ENCODE assay signal across 17 cellular contexts in the genomic region with DNA sequence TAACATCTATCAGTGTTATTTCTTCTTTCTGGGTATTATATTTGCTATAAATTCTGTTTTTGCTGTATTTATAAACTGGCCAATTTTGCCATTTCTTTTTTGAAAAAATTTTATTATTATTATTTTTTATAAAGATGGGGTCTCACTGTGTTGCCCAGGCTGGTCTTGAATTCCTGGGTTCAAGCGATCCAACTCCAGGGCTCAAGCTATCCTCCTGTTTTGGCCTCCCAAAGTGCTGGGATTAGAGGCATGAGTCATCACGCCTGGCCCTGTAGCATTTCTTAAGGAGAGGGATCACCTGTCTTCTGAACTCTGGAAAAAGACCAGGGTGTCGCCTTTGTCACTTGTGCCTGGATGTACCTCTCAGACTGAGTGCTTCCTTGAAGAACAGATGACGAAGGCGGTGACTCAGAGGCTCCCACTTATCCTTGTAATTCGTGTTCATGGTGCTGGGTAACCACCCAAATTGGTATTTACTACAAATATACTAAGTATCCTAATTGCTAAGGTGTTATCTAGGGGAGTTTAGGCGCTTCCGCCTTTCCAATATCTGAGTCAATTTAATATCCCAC. TPM values are rescaled to one million over a fixed set of nuclear protein-coding genes. Genes with fewer than 3 reads are reported as not detected.
DNase-seq lines count a peak whose midpoint lies in the region; ATAC-seq and TF ChIP-seq lines count a peak whose summit lies in the region.
"Had no signal": no experiment of that assay in that cellular context is flagged by ENCODE, and none has a peak within 500 bp of the region (broad histone marks: within the 10 kb centered on the region; RNA-seq: fewer than 3 reads in every experiment).

No MANE protein-coding gene starts in this region.

- peaks cover 20% of the 10 kb centered on the region for H3K4me1 Mint-ChIP-seq in MCF 10A (ENCODE audit: insufficient read depth, unreplicated experiment)
- peaks cover 19% of the 10 kb centered on the region for H3K4me1 Mint-ChIP-seq in activated B cell treated with CpG ODN at 0.5 μM for 24 hours

- H2AFZ ChIP-seq in mammary epithelial cell (ENCODE audit: low read depth, low read length) (no peak overlapping the region), mesenchymal stem cell (ENCODE audit: low read depth, low read length) (no peak overlapping the region)

- H2BK15ac ChIP-seq in mesenchymal stem cell (ENCODE audit: low read depth, poor library complexity, severe bottlenecking): no peak overlapping the region

- in situ Hi-C loops in mammary epithelial cell (cut with MboI; ENCODE audit: low sequenced_read_pairs in 2 of 2): no loop called here

- H3K9me3 Mint-ChIP-seq in MCF 10A (ENCODE audit: unreplicated experiment) (no peaks in the 10 kb centered on the region), activated B cell treated with CpG ODN at 0.5 μM for 24 hours (no peaks in the 10 kb centered on the region)
- H3K9me3 Mint-ChIP-seq: activated T-helper 2 cell treated with anti-CD3 and anti-CD28 coated beads, Interferon-gamma antibody, Interleukin-2, Interleukin-4, amounts not matched to agents 10 μg/mL and 5 μg/mL and 100 μg/mL, durations not matched to agents 14 hours and 24 hours and 36 hours had no signal

- DNase-seq in MCF 10A (ENCODE audit: unreplicated experiment) (peak; percentile 48), mammary epithelial cell (no peak), activated B cell treated with CpG ODN at 0.5 μM for 24 hours (no peak), mesenchymal stem cell (peak; percentile 29), Right ventricle myocardium inferior (ENCODE audit: missing footprints) (no peak), hippocampal formation (lab: John Stamatoyannopoulos, UW) (no peak)
- DNase-seq in activated CD4-positive, alpha-beta T cell treated with anti-CD3 and anti-CD28 coated beads for 4 hours: no peak
- DNase-seq: ACHN; activated CD8-positive, alpha-beta memory T cell treated with anti-CD3 and anti-CD28 coated beads for 24 hours; IMR-90; midbrain; NCI-H1105 treated with DMSO at 0.1 percent for 48 hours; psoas muscle; stimulated activated CD4-positive, alpha-beta T cell treated with anti-CD3 and anti-CD28 coated beads, Interleukin-15, amount 100 ng/mL, for 24 hours had no signal

- dilution Hi-C loops in mammary epithelial cell (cut with HindIII; ENCODE audit: low sequenced_read_pairs): no loop called here

- peaks cover 26% of the 10 kb centered on the region for H3K27me3 Mint-ChIP-seq in MCF 10A (ENCODE audit: insufficient read depth, unreplicated experiment)
- H3K27me3 Mint-ChIP-seq in activated B cell treated with CpG ODN at 0.5 μM for 24 hours: no peaks in the 10 kb centered on the region

- no peak overlapping the region for H3K23ac ChIP-seq in mesenchymal stem cell (ENCODE audit: low read length in 2 of 2)

- H2BK120ac ChIP-seq in mesenchymal stem cell (ENCODE audit: low read depth, low read length): no peak overlapping the region

- intact Hi-C loops in MCF 10A (cut with micrococcal nuclease): no loop called here
- intact Hi-C loops in mammary epithelial cell (cut with micrococcal nuclease): no loop called here
- intact Hi-C loops in activated B cell treated with CpG ODN at 0.5 μM for 24 hours (cut with micrococcal nuclease): no loop called here
- intact Hi-C loops in Right ventricle myocardium inferior (cut with DNase I): no loop called here

- no peak overlapping the region for H3K27ac ChIP-seq in mammary epithelial cell (ENCODE audit: insufficient read depth, low read depth, low read length)
- no peak overlapping the region for H3K27ac ChIP-seq in mesenchymal stem cell (ENCODE audit: low read length, poor library complexity, severe bottlenecking)
- H3K27ac ChIP-seq: adrenal gland, psoas muscle had no signal

- CTCF ChIA-PET in MCF 10A (lab: Yijun Ruan, JAX) (interaction anchor here (3.2 kb wide), 1 partner anchor 26 kb away, joined by 9 read pairs; no protein-coding TSS in a partner anchor), mammary epithelial cell (lab: Charles Lee; ENCODE audit: low non-redundant PET) (no interaction called here), activated B cell treated with CpG ODN at 0.5 μM for 24 hours (lab: Charles Lee) (no interaction called here)

- H3K4me2 ChIP-seq in mammary epithelial cell (ENCODE audit: insufficient read depth, low read depth, low read length): no peak overlapping the region
- no peak overlapping the region for H3K4me2 ChIP-seq in mesenchymal stem cell (ENCODE audit: low read length, poor library complexity, severe bottlenecking)

- peaks cover 30% of the 10 kb centered on the region for H3K4me1 ChIP-seq in mammary epithelial cell (ENCODE audit: insufficient read depth, low read length)
- peaks cover 24% of the 10 kb centered on the region for H3K4me1 ChIP-seq in mesenchymal stem cell (ENCODE audit: control insufficient read depth, insufficient read depth, low read depth, low read length)

- H3K79me1 ChIP-seq in mesenchymal stem cell (replicated peaks; ENCODE audit: low read length, poor library complexity, severe bottlenecking): no peaks in the 10 kb centered on the region

- POLR2A ChIA-PET in MCF 10A (lab: Yijun Ruan, JAX) (interaction anchor here (0.6 kb wide), 1 partner anchor 55 kb away, joined by 4 read pairs; no protein-coding TSS in a partner anchor), activated B cell treated with CpG ODN at 0.5 μM for 24 hours (lab: Charles Lee) (no interaction called here)

- no peak overlapping the region for H2AK5ac ChIP-seq in mesenchymal stem cell (ENCODE audit: low read length, severe bottlenecking)

- H3K4me3 ChIP-seq in mammary epithelial cell (replicated peaks in 1 of 3; ENCODE audit: insufficient read depth in 1 of 3, low read depth in 2 of 3, low read length in 3 of 3) (no peak overlapping the region), mesenchymal stem cell (ENCODE audit: insufficient read depth in 1 of 2, low read depth in 1 of 2, low read length in 2 of 2) (no peak overlapping the region)
- H3K4me3 ChIP-seq: adrenal gland, psoas muscle had no signal

- H3K9ac ChIP-seq in mammary epithelial cell (ENCODE audit: insufficient read depth, low read length) (no peak overlapping the region), mesenchymal stem cell (ENCODE audit: low read length) (no peak overlapping the region)

- BruUV-seq in MCF 10A (replicated peaks; lab: Mats Ljungman, UMichigan) (no TSS peak), mammary epithelial cell (replicated peaks; lab: Mats Ljungman, UMichigan) (no TSS peak)

- H3K14ac ChIP-seq in mesenchymal stem cell (ENCODE audit: low read length in 2 of 2): no peak overlapping the region

- H3K27me3 ChIP-seq in mammary epithelial cell (ENCODE audit: insufficient read depth, low read length): no peaks in the 10 kb centered on the region
- peaks cover 14 to 62% of the 10 kb centered on the region in 2 experiments for H3K27me3 ChIP-seq in mesenchymal stem cell (ENCODE audit: control insufficient read depth in 1 of 2, insufficient read depth in 1 of 2, low read length in 2 of 2)
- H3K27me3 ChIP-seq: adrenal gland had no signal

- no peak overlapping the region for H4K91ac ChIP-seq in mesenchymal stem cell (ENCODE audit: low read length)

- H3K36me3 ChIP-seq in mammary epithelial cell (ENCODE audit: insufficient read depth, low read length): no peaks in the 10 kb centered on the region
- H3K36me3 ChIP-seq in mesenchymal stem cell (ENCODE audit: control insufficient read depth in 1 of 2, insufficient read depth in 2 of 2, low read depth in 1 of 2, low read length in 2 of 2): no peaks in the 10 kb centered on the region
- H3K36me3 ChIP-seq: adrenal gland had no signal

- no peak for TF ChIP-seq CTCF in MCF 10A (IDR thresholded peaks at IDR 0.05; ENCODE audit: unreplicated experiment)
- TF ChIP-seq CTCF in mammary epithelial cell (conservative IDR thresholded peaks at IDR 0.05 in 1 of 2, IDR thresholded peaks at IDR 0.05 in 1 of 2; ENCODE audit: extremely low read depth in 1 of 2, insufficient read depth in 1 of 2, low read depth in 1 of 2, low read length in 2 of 2): no peak
- TF ChIP-seq CTCF in activated B cell treated with CpG ODN at 0.5 μM for 24 hours (IDR thresholded peaks at IDR 0.05): no peak

- no peak overlapping the region for H3K4ac ChIP-seq in mesenchymal stem cell (ENCODE audit: low read depth in 1 of 2, low read length in 2 of 2)

- H3K79me2 ChIP-seq in mammary epithelial cell (ENCODE audit: insufficient read depth, low read length): no peaks in the 10 kb centered on the region

- H4K20me1 ChIP-seq in mammary epithelial cell (ENCODE audit: insufficient read depth, low read length): no peaks in the 10 kb centered on the region

- H3K36me3 Mint-ChIP-seq in MCF 10A (ENCODE audit: insufficient read depth, unreplicated experiment) (peaks cover 4% of the 10 kb centered on the region), activated B cell treated with CpG ODN at 0.5 μM for 24 hours (ENCODE audit: low read depth) (no peaks in the 10 kb centered on the region)

- no peak overlapping the region for H3K18ac ChIP-seq in mesenchymal stem cell (ENCODE audit: low read depth in 1 of 2, low read length in 2 of 2)

- no peak overlapping the region for H4K8ac ChIP-seq in mesenchymal stem cell (ENCODE audit: low read length)

- ATAC-seq in activated B cell treated with CpG ODN at 0.5 μM for 24 hours (ENCODE audit: low read depth): no peak
- no peak for ATAC-seq in Right ventricle myocardium inferior
- ATAC-seq in HG02571 (IDR thresholded peaks at IDR 0.05; ENCODE audit: unreplicated experiment): no peak

- no peak overlapping the region for H2BK12ac ChIP-seq in mesenchymal stem cell (ENCODE audit: low read length in 2 of 2)

- H3K9me3 ChIP-seq in mammary epithelial cell (replicated peaks; ENCODE audit: insufficient read depth, low read length) (no peaks in the 10 kb centered on the region), mesenchymal stem cell (ENCODE audit: control insufficient read depth, low read length) (no peaks in the 10 kb centered on the region)
- H3K9me3 ChIP-seq: adrenal gland, psoas muscle had no signal

- 84% methylated on average over 8 of the region's 8 CpGs for WGBS in mammary epithelial cell (ENCODE audit: low coverage, missing lambda C conversion rate)
- 87% methylated on average over 7 of the region's 8 CpGs for WGBS in mesenchymal stem cell

- H3K4me3 Mint-ChIP-seq in MCF 10A (ENCODE audit: unreplicated experiment) (no peak overlapping the region), activated B cell treated with CpG ODN at 0.5 μM for 24 hours (peak overlapping the region; percentile 19)

- H2BK5ac ChIP-seq in mesenchymal stem cell (ENCODE audit: low read depth, low read length, poor library complexity, severe bottlenecking): no peak overlapping the region

- H3K27ac Mint-ChIP-seq in MCF 10A (ENCODE audit: low read depth, unreplicated experiment) (no peak overlapping the region), activated B cell treated with CpG ODN at 0.5 μM for 24 hours (no peak overlapping the region)
- H3K27ac Mint-ChIP-seq: activated T-helper 2 cell treated with anti-CD3 and anti-CD28 coated beads, Interferon-gamma antibody, Interleukin-2, Interleukin-4, amounts not matched to agents 10 μg/mL and 5 μg/mL and 100 μg/mL, durations not matched to agents 14 hours and 24 hours and 36 hours had no signal

RNA-seq across cellular contexts. Expression of a gene that starts 2.4 kb away (rescaled TPM):
- 0.32 and 0.33 TPM in 2 replicates for total RNA-seq in MCF 10A (2022)
- 1 to 10 TPM; 2.0 to 3.7 TPM for total RNA-seq in mammary epithelial cell
- polyA plus RNA-seq in mammary epithelial cell: 1.1 TPM
- not detected for polyA minus RNA-seq in mammary epithelial cell
- 0.22 and 0.37 TPM in 2 replicates for total RNA-seq in activated B cell treated with CpG ODN at 0.5 μM for 24 hours
- polyA plus RNA-seq in mesenchymal stem cell (2013, experiment 1 of 2): 0.03 TPM
- 0.04 TPM for polyA plus RNA-seq in mesenchymal stem cell (2013, experiment 2 of 2)
- total RNA-seq in Right ventricle myocardium inferior: 0.22 TPM

RNA-seq across cellular contexts. Expression of a gene that starts 31.3 kb away (rescaled TPM):
- total RNA-seq in MCF 10A (2022): 90.6 and 162 TPM in 2 replicates
- 10 to 100 TPM; 43.3 to 59.0 TPM for total RNA-seq in mammary epithelial cell
- 7.0 TPM for polyA plus RNA-seq in mammary epithelial cell
- 14.2 TPM for polyA minus RNA-seq in mammary epithelial cell
- total RNA-seq in activated B cell treated with CpG ODN at 0.5 μM for 24 hours: 2.3 and 2.4 TPM in 2 replicates
- polyA plus RNA-seq in mesenchymal stem cell (2013, experiment 1 of 2): 5.8 TPM
- 6.0 TPM for polyA plus RNA-seq in mesenchymal stem cell (2013, experiment 2 of 2)
- total RNA-seq in Right ventricle myocardium inferior: 3.5 TPM

RNA-seq across cellular contexts. Expression of a gene that starts 49.5 kb away (rescaled TPM):
- total RNA-seq in MCF 10A (2022) (92.1 and 92.2 TPM in 2 replicates), mammary epithelial cell (10 to 100 TPM; 28.0 to 48.1 TPM), activated B cell treated with CpG ODN at 0.5 μM for 24 hours (121 and 135 TPM in 2 replicates), Right ventricle myocardium inferior (37.7 TPM)
- 18.2 TPM for polyA plus RNA-seq in mammary epithelial cell
- polyA minus RNA-seq in mammary epithelial cell: 41.7 TPM
- polyA plus RNA-seq in mesenchymal stem cell (2013, experiment 1 of 2): 22.7 TPM
- 18.9 TPM for polyA plus RNA-seq in mesenchymal stem cell (2013, experiment 2 of 2)

Comparison
In these comparisons a context has a peak if more than half of its experiments do, and no peak if none do; other contexts are left out.
1. DNase-seq: peak in MCF 10A (single experiment) and mesenchymal stem cell (single experiment); none in mammary epithelial cell (single experiment), activated B cell treated with CpG ODN at 0.5 μM for 24 hours (single experiment), Right ventricle myocardium inferior (single experiment), activated CD4-positive, alpha-beta T cell treated with anti-CD3 and anti-CD28 coated beads for 4 hours (0 of 2) and hippocampal formation (0 of 2).